9 cellular contexts compared by ENCODE assay signal in the genomic region with DNA sequence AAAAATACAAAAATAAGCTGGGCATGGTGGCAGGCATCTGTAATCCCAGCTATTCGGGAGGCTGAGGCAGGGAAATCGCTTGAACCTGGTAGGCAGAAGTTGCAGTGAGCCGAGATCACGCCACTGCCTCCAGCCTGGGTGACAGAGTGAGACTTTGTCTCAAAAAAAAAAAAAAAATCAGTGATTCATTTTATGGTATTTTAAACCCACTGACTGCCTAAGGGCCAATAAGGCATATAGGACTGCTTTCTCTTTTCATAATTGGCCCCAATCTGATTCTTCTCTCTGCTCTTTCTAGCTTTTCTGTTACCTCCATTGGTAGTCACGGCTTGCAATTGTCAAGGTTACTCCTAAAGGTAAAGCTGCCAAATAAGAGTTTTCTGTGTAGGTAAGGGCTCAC.
"Had no signal": no experiment of that assay in that cellular context is flagged by ENCODE, and none has a peak within 500 bp of the region (broad histone marks: within the 10 kb centered on the region; RNA-seq: fewer than 3 reads in every experiment).

No MANE protein-coding gene starts in this region.

- H3K9ac ChIP-seq: GM23248 had no signal

- DNase-seq: GM23248, H9, HCEC 1CT, KG1 had no signal

- H3K4me3 Mint-ChIP-seq: H9, IgD-negative memory B cell had no signal

- H2AFZ ChIP-seq: GM23248 had no signal

- H3K27ac ChIP-seq: GM23248, HL-60 had no signal

- H3K4me3 ChIP-seq: GM23248 had no signal

- H3K9me3 Mint-ChIP-seq: H9, IgD-negative memory B cell had no signal

- H3K27ac Mint-ChIP-seq: H9, IgD-negative memory B cell had no signal

- ATAC-seq: HepG2 had no signal

- FAIRE-seq: H1, H54, HepG2 had no signal
